Comparison of ENCODE assay signal across 10 cellular contexts in genomic region chr2:242031481-242032019, GRCh38.
DNase-seq lines count a peak whose midpoint lies in the region; ATAC-seq and TF ChIP-seq lines count a peak whose summit lies in the region.
"Had no signal": no experiment of that assay in that cellular context is flagged by ENCODE, and none has a peak within 500 bp of the region (broad histone marks: within the 10 kb centered on the region; RNA-seq: fewer than 3 reads in every experiment).

No MANE protein-coding gene starts in this region.

- no peak for ATAC-seq in right cardiac atrium
- peak; percentile 94 to 96 for ATAC-seq in activated T-cell treated with anti-CD3 and anti-CD28 coated beads, Interleukin-2, amount 50 U/mL, for 4 hours
- peak; percentile 95 for ATAC-seq in stimulated activated naive CD8-positive, alpha-beta T cell treated with anti-CD3 and anti-CD28 coated beads, Interleukin-15, amount 100 ng/mL, for 72 hours
- ATAC-seq in HG02678 (IDR thresholded peaks at IDR 0.05; ENCODE audit: unreplicated experiment), result no peak
- no peak for ATAC-seq in WTC11

- intact Hi-C loops in right cardiac atrium (cut with DNase I), result no loop called here

- POLR2A ChIA-PET in WTC11 (lab: Charles Lee), result no interaction called here

- no peaks in the 10 kb centered on the region for H3K9me3 ChIP-seq in right atrium auricular region
- H3K9me3 ChIP-seq in right cardiac atrium (ENCODE audit: control insufficient read depth, low read length), result no peaks in the 10 kb centered on the region
- H3K9me3 ChIP-seq: right lobe of liver had no signal

- DNase-seq in right atrium auricular region (ENCODE audit: low spot score) (peak; percentile 49), right cardiac atrium (no peak), iris pigment epithelial cell (ENCODE audit: low read depth) (peak; percentile 92), amygdala (lab: John Stamatoyannopoulos, UW) (no peak), WTC11 (ENCODE audit: low spot score) (no peak)
- peak; percentile 55 for DNase-seq in activated T-cell treated with anti-CD3 and anti-CD28 coated beads, Interleukin-2, amount 50 U/mL, for 4 hours
- peak; percentile 35 to 44 for DNase-seq in stimulated activated naive CD8-positive, alpha-beta T cell treated with anti-CD3 and anti-CD28 coated beads, Interleukin-15, amount 100 ng/mL, for 72 hours

- H3K27ac Mint-ChIP-seq in stimulated activated naive CD8-positive, alpha-beta T cell treated with anti-CD3 and anti-CD28 coated beads, Interleukin-15, amount 100 ng/mL, for 72 hours, result peak overlapping the region; percentile 9 to 83
- no peak overlapping the region for H3K27ac Mint-ChIP-seq in WTC11

- H3K4me3 ChIP-seq in right atrium auricular region (no peak overlapping the region), right cardiac atrium (ENCODE audit: low read length) (no peak overlapping the region)
- H3K4me3 ChIP-seq: right lobe of liver had no signal

- no peaks in the 10 kb centered on the region for H3K9me3 Mint-ChIP-seq in activated T-cell treated with anti-CD3 and anti-CD28 coated beads, Interleukin-2, amount 50 U/mL, for 4 hours
- H3K9me3 Mint-ChIP-seq in stimulated activated naive CD8-positive, alpha-beta T cell treated with anti-CD3 and anti-CD28 coated beads, Interleukin-15, amount 100 ng/mL, for 72 hours, result peaks cover 0 to 6% of the 10 kb centered on the region in 2 donors
- no peaks in the 10 kb centered on the region for H3K9me3 Mint-ChIP-seq in WTC11

- H3K27ac ChIP-seq in right atrium auricular region (no peak overlapping the region), right cardiac atrium (ENCODE audit: low read length) (no peak overlapping the region)
- H3K27ac ChIP-seq: right lobe of liver, VCaP had no signal

- peaks cover 9% of the 10 kb centered on the region for H3K36me3 Mint-ChIP-seq in activated T-cell treated with anti-CD3 and anti-CD28 coated beads, Interleukin-2, amount 50 U/mL, for 4 hours (ENCODE audit: insufficient read depth)
- no peaks in the 10 kb centered on the region for H3K36me3 Mint-ChIP-seq in WTC11

- H3K4me1 ChIP-seq in right atrium auricular region (no peaks in the 10 kb centered on the region), right cardiac atrium (ENCODE audit: control insufficient read depth, insufficient read depth, low read length) (no peaks in the 10 kb centered on the region)

- CTCF ChIA-PET in WTC11 (lab: Charles Lee), result interaction anchor here (0.6 to 1.5 kb wide), 2 partner anchors 81 to 482 kb away, joined by 4 to 8 read pairs; no protein-coding TSS in a partner anchor

- peaks cover 51% of the 10 kb centered on the region for H3K4me1 Mint-ChIP-seq in activated T-cell treated with anti-CD3 and anti-CD28 coated beads, Interleukin-2, amount 50 U/mL, for 4 hours (ENCODE audit: low read depth)
- peaks cover 45% of the 10 kb centered on the region for H3K4me1 Mint-ChIP-seq in stimulated activated naive CD8-positive, alpha-beta T cell treated with anti-CD3 and anti-CD28 coated beads, Interleukin-15, amount 100 ng/mL, for 72 hours
- H3K4me1 Mint-ChIP-seq in WTC11, result peaks cover 5% of the 10 kb centered on the region

- H3K4me3 Mint-ChIP-seq in activated T-cell treated with anti-CD3 and anti-CD28 coated beads, Interleukin-2, amount 50 U/mL, for 4 hours, result peak overlapping the region; percentile 83
- peak overlapping the region; percentile 71 to 87 for H3K4me3 Mint-ChIP-seq in stimulated activated naive CD8-positive, alpha-beta T cell treated with anti-CD3 and anti-CD28 coated beads, Interleukin-15, amount 100 ng/mL, for 72 hours
- no peak overlapping the region for H3K4me3 Mint-ChIP-seq in WTC11

- no peaks in the 10 kb centered on the region for H3K36me3 ChIP-seq in right atrium auricular region
- H3K36me3 ChIP-seq: right lobe of liver had no signal

- H3K27me3 ChIP-seq in right atrium auricular region (no peaks in the 10 kb centered on the region), right cardiac atrium (ENCODE audit: control insufficient read depth, insufficient read depth) (no peaks in the 10 kb centered on the region)
- H3K27me3 ChIP-seq: right lobe of liver had no signal

- H3K27me3 Mint-ChIP-seq in activated T-cell treated with anti-CD3 and anti-CD28 coated beads, Interleukin-2, amount 50 U/mL, for 4 hours (ENCODE audit: low read depth), result peaks cover 11% of the 10 kb centered on the region
- H3K27me3 Mint-ChIP-seq in stimulated activated naive CD8-positive, alpha-beta T cell treated with anti-CD3 and anti-CD28 coated beads, Interleukin-15, amount 100 ng/mL, for 72 hours, result no peaks in the 10 kb centered on the region
- H3K27me3 Mint-ChIP-seq in WTC11 (ENCODE audit: low read depth), result peaks cover 73% of the 10 kb centered on the region

- TF ChIP-seq CTCF in right atrium auricular region (IDR thresholded peaks at IDR 0.05) (no peak), WTC11 (IDR thresholded peaks at IDR 0.05) (no peak)

- WGBS in right cardiac atrium, result 77% methylated on average over 20 of the region's 20 CpGs

TF ChIP-seq in WTC11, 78 proteins besides CTCF, POLR2A, EP300 and RAD21:
- TF ChIP-seq FOXP1 (CRISPR knock-in tag; IDR thresholded peaks at IDR 0.05; ENCODE audit: borderline replicate concordance), result no peak
- no peak for TF ChIP-seq NFATC4 (CRISPR knock-in tag; IDR thresholded peaks at IDR 0.05)
- no peak for TF ChIP-seq IRF2 (CRISPR knock-in tag; IDR thresholded peaks at IDR 0.05; ENCODE audit: borderline replicate concordance, low read depth)
- TF ChIP-seq CBFB (CRISPR knock-in tag; IDR thresholded peaks at IDR 0.05; ENCODE audit: low read depth), result no peak
- TF ChIP-seq ZSCAN18 (CRISPR knock-in tag; IDR thresholded peaks at IDR 0.05), result no peak
- TF ChIP-seq ZNF263 (CRISPR knock-in tag; IDR thresholded peaks at IDR 0.05; ENCODE audit: low read depth), result no peak
- TF ChIP-seq PRDM15 (CRISPR knock-in tag; IDR thresholded peaks at IDR 0.05), result no peak
- TF ChIP-seq ZNF512 (CRISPR knock-in tag; IDR thresholded peaks at IDR 0.05; ENCODE audit: borderline replicate concordance), result no peak
- no peak for TF ChIP-seq NFYB (CRISPR knock-in tag; conservative IDR thresholded peaks at IDR 0.05; ENCODE audit: low read depth)

Comparison
In these comparisons a context has a peak if more than half of its experiments do, and no peak if none do; other contexts are left out.
1. DNase-seq: peak in right atrium auricular region (single experiment), activated T-cell treated with anti-CD3 and anti-CD28 coated beads, Interleukin-2, amount 50 U/mL, for 4 hours (single experiment), iris pigment epithelial cell (single experiment) and stimulated activated naive CD8-positive, alpha-beta T cell treated with anti-CD3 and anti-CD28 coated beads, Interleukin-15, amount 100 ng/mL, for 72 hours (2 of 2); none in right cardiac atrium (0 of 3), amygdala (0 of 56) and WTC11 (single experiment).
2. ATAC-seq: peak in activated T-cell treated with anti-CD3 and anti-CD28 coated beads, Interleukin-2, amount 50 U/mL, for 4 hours (2 of 2) and stimulated activated naive CD8-positive, alpha-beta T cell treated with anti-CD3 and anti-CD28 coated beads, Interleukin-15, amount 100 ng/mL, for 72 hours (single experiment); none in right cardiac atrium (0 of 2), HG02678 (single experiment) and WTC11 (single experiment).